Comparison of ENCODE assay signal across 8 cellular contexts in genomic region chr6:159692303-159693127, GRCh38. TPM values are rescaled to one million over a fixed set of nuclear protein-coding genes. Genes with fewer than 3 reads are reported as not detected.
DNase-seq lines count a peak whose midpoint lies in the region; ATAC-seq, FAIRE-seq and TF ChIP-seq lines count a peak whose summit lies in the region.

No MANE protein-coding gene starts in this region.

- H3K4me1 Mint-ChIP-seq in HFFc6 (ENCODE audit: low read depth) = peaks cover 41% of the 10 kb centered on the region
- peaks cover 36% of the 10 kb centered on the region for H3K4me1 Mint-ChIP-seq in activated B cell treated with CpG ODN at 0.5 μM for 24 hours

- CTCF ChIA-PET in activated B cell treated with CpG ODN at 0.5 μM for 24 hours (lab: Charles Lee) = interaction anchor here (1.2 to 3.1 kb wide), 6 partner anchors 28 to 377 kb away, joined by 3 to 11 read pairs (median 6); no protein-coding TSS in a partner anchor

- H3K27ac Mint-ChIP-seq in HFFc6 (peak overlapping the region; percentile 82), activated B cell treated with CpG ODN at 0.5 μM for 24 hours (peak overlapping the region; percentile 92)

- POLR2A ChIA-PET in activated B cell treated with CpG ODN at 0.5 μM for 24 hours (lab: Charles Lee) = interaction anchor here (0.9 to 6.4 kb wide), 10 partner anchors 9 to 586 kb away, joined by 3 to 95 read pairs (median 6); partner anchors contain the start of genes ACAT2, MRPL18, TCP1 and WTAP

- intact Hi-C loops in activated B cell treated with CpG ODN at 0.5 μM for 24 hours (cut with micrococcal nuclease) = loop anchor here (1.0 to 10.0 kb wide), 6 partner anchors 35 to 842 kb away; partner anchors contain the start of genes MRPL18 and WTAP

- peak overlapping the region; percentile 99 for H3K27ac ChIP-seq in caudate nucleus (ENCODE audit: low read depth, low read length)

- no peak for TF ChIP-seq POLR2A in GM12892 (IDR thresholded peaks at IDR 0.05; ENCODE audit: low read depth, low read length)

- peak; percentile 34 for ATAC-seq in activated B cell treated with CpG ODN at 0.5 μM for 24 hours (ENCODE audit: low read depth)

- H3K4me3 Mint-ChIP-seq in HFFc6 (peak overlapping the region; percentile 94), activated B cell treated with CpG ODN at 0.5 μM for 24 hours (peak overlapping the region; percentile 94)

- DNase-seq in GM12892 (ENCODE audit: insufficient read length) (peak; percentile 40), HFFc6 (peak; percentile 46), MV-4-11 (lab: John Stamatoyannopoulos, UW) (peak; percentile 25), activated B cell treated with CpG ODN at 0.5 μM for 24 hours (no peak), caudate nucleus (lab: John Stamatoyannopoulos, UW) (peak in 52 of 61 donors; percentile 11 to 78 (median 46)), kidney tubule cell (ENCODE audit: low spot score) (peak; percentile 60), GDM1 (lab: John Stamatoyannopoulos, UW) (no peak)
- DNase-seq in stimulated activated CD4-positive, alpha-beta T cell treated with anti-CD3 and anti-CD28 coated beads, Interleukin-1b, Interleukin-23, amount 100 ng/mL, for 24 hours (ENCODE audit: low read depth in 4 of 4, low spot score in 1 of 4) = peak in 3 of 4 experiments; percentile 26 to 39 (median 37)

- H3K27me3 Mint-ChIP-seq in HFFc6 (ENCODE audit: insufficient read depth) (peaks cover 4% of the 10 kb centered on the region), activated B cell treated with CpG ODN at 0.5 μM for 24 hours (no peaks in the 10 kb centered on the region)

- H3K36me3 Mint-ChIP-seq in HFFc6 (ENCODE audit: low read depth) (peaks cover 1% of the 10 kb centered on the region; the same call in 1 of the 2 replicates), activated B cell treated with CpG ODN at 0.5 μM for 24 hours (ENCODE audit: low read depth) (peaks cover 27% of the 10 kb centered on the region)

- H3K9me3 Mint-ChIP-seq in HFFc6 (no peaks in the 10 kb centered on the region), activated B cell treated with CpG ODN at 0.5 μM for 24 hours (no peaks in the 10 kb centered on the region)

- TF ChIP-seq CTCF in HFFc6 (IDR thresholded peaks at IDR 0.05) (no peak), activated B cell treated with CpG ODN at 0.5 μM for 24 hours (IDR thresholded peaks at IDR 0.05) (no peak)

- peak; percentile 94 for FAIRE-seq in GM12892 (lab: Jason Lieb, UNC)

RNA-seq across cellular contexts. Expression of gene SOD2, which starts 0.5 kb away (rescaled TPM):
- 38.0 TPM for polyA plus RNA-seq in GM12892 (2012; ENCODE audit: missing spikeins)
- 10 to 100 TPM; 73.2 to 87.6 (median 75.3) TPM for total RNA-seq in HFFc6 (2021; fragmentation: NEBNext Ultra II Directional; extraction: Animal tissue kit (Norgen Biotek cat#: 25700))
- 91.0 and 98.2 TPM in 2 replicates for total RNA-seq in activated B cell treated with CpG ODN at 0.5 μM for 24 hours

RNA-seq across cellular contexts. Expression of gene WTAP, which starts 34.8 kb away (rescaled TPM):
- 54.2 TPM for polyA plus RNA-seq in GM12892 (2012; ENCODE audit: missing spikeins)
- 10 to 100 TPM; 64.0 to 73.5 (median 68.7) TPM for total RNA-seq in HFFc6 (2021; fragmentation: NEBNext Ultra II Directional; extraction: Animal tissue kit (Norgen Biotek cat#: 25700))
- 124 and 141 TPM in 2 replicates for total RNA-seq in activated B cell treated with CpG ODN at 0.5 μM for 24 hours

Comparison
In these comparisons a context has a peak if more than half of its experiments do, and no peak if none do; other contexts are left out.
1. DNase-seq: peak in GM12892 (single experiment), HFFc6 (single experiment), MV-4-11 (single experiment), caudate nucleus (52 of 61), kidney tubule cell (single experiment) and stimulated activated CD4-positive, alpha-beta T cell treated with anti-CD3 and anti-CD28 coated beads, Interleukin-1b, Interleukin-23, amount 100 ng/mL, for 24 hours (3 of 4); none in activated B cell treated with CpG ODN at 0.5 μM for 24 hours (single experiment) and GDM1 (single experiment).